Comparison of ENCODE assay signal across 11 cellular contexts in genomic region chr11:12175694-12176241, GRCh38.
A peak's percentile ranks its signal among the peaks of the same experiment; 100 is the strongest.
DNase-seq lines count a peak whose midpoint lies in the region; ATAC-seq, FAIRE-seq and TF ChIP-seq lines count a peak whose summit lies in the region.
"Had no signal": no experiment of that assay in that cellular context is flagged by ENCODE, and none has a peak within 500 bp of the region (broad histone marks: within the 10 kb centered on the region; RNA-seq: fewer than 3 reads in every experiment).

No MANE protein-coding gene starts in this region.

- H4K91ac ChIP-seq in IMR-90 (ENCODE audit: insufficient read depth, low read depth, low read length): peak overlapping the region; percentile 99

- H2BK120ac ChIP-seq in IMR-90 (ENCODE audit: low read depth, low read length): peak overlapping the region; percentile 100

- intact Hi-C loops in IMR-90 (cut with micrococcal nuclease): no loop called here

- H3K79me1 ChIP-seq in IMR-90 (ENCODE audit: low read depth in 1 of 2, low read length in 2 of 2): peaks cover 22 to 73% of the 10 kb centered on the region in 2 experiments

- CTCF ChIA-PET in IMR-90 (lab: Yijun Ruan, JAX): interaction anchor here (1.5 kb wide), 1 partner anchor 12 kb away, joined by 4 read pairs; no protein-coding TSS in a partner anchor

- TF ChIP-seq CTCF in IMR-90 (conservative IDR thresholded peaks at IDR 0.05; ENCODE audit: low read depth, low read length): no peak
- TF ChIP-seq CTCF in astrocyte (IDR thresholded peaks at IDR 0.05; ENCODE audit: insufficient read depth, low read depth, low read length): no peak
- no peak for TF ChIP-seq CTCF in BE2C (IDR thresholded peaks at IDR 0.05; ENCODE audit: low read depth, low read length)
- TF ChIP-seq CTCF in GM13976 (IDR thresholded peaks at IDR 0.05; ENCODE audit: borderline replicate concordance, control extremely low read depth, extremely low read depth, insufficient read depth, missing control alignments): no peak

- H4K20me1 ChIP-seq in IMR-90 (ENCODE audit: insufficient read depth, low read length) (no peaks in the 10 kb centered on the region), astrocyte (ENCODE audit: insufficient read depth, low read length) (no peaks in the 10 kb centered on the region)

- H3K4me1 ChIP-seq in IMR-90 (ENCODE audit: control insufficient read depth, insufficient read depth, low read length): peaks cover 34% of the 10 kb centered on the region
- peaks cover 66% of the 10 kb centered on the region for H3K4me1 ChIP-seq in astrocyte (ENCODE audit: insufficient read depth, low read length)
- no peaks in the 10 kb centered on the region for H3K4me1 ChIP-seq in BE2C

- H3K23ac ChIP-seq in IMR-90 (ENCODE audit: low read depth, low read length): peak overlapping the region; percentile 99

- no peaks in the 10 kb centered on the region for H3K27me3 Mint-ChIP-seq in astrocyte (ENCODE audit: low read depth, unreplicated experiment)
- no peaks in the 10 kb centered on the region for H3K27me3 Mint-ChIP-seq in naive thymus-derived CD8-positive, alpha-beta T cell

- peak overlapping the region; percentile 100 for H2AK5ac ChIP-seq in IMR-90 (ENCODE audit: low read depth, low read length)

- peak overlapping the region; percentile 99 for H2BK15ac ChIP-seq in IMR-90 (ENCODE audit: low read depth, low read length)

- H2AFZ ChIP-seq in IMR-90 (replicated peaks; ENCODE audit: low read length, poor library complexity): no peak overlapping the region
- H2AFZ ChIP-seq in astrocyte (ENCODE audit: low read depth, low read length): no peak overlapping the region

- H3K4me3 ChIP-seq in IMR-90 (ENCODE audit: insufficient read depth, low read depth, low read length) (no peak overlapping the region), astrocyte (ENCODE audit: insufficient read depth, low read depth, low read length) (no peak overlapping the region), BE2C (ENCODE audit: low read depth, low read length) (no peak overlapping the region)

- TF ChIP-seq POLR2A in IMR-90 (IDR thresholded peaks at IDR 0.05; ENCODE audit: low read depth, low read length): peak; percentile 75; the same call in 1 of the 2 replicates

- H3K4me2 ChIP-seq in IMR-90 (ENCODE audit: low read depth, low read length) (peak overlapping the region; percentile 14; the same call in 1 of the 2 replicates), astrocyte (ENCODE audit: low read length) (peak overlapping the region; percentile 59)

- peak overlapping the region; percentile 99 for H3K14ac ChIP-seq in IMR-90 (replicated peaks; ENCODE audit: low read depth, low read length)

- dilution Hi-C loops in IMR-90 (cut with HindIII; ENCODE audit: low sequenced_read_pairs, unreplicated experiment): no loop called here

- H3K27ac ChIP-seq in IMR-90 (ENCODE audit: insufficient read depth, low read length): peak overlapping the region; percentile 98
- peak overlapping the region; percentile 99 for H3K27ac ChIP-seq in astrocyte (ENCODE audit: low read depth, low read length)

- H2BK5ac ChIP-seq in IMR-90 (ENCODE audit: low read depth, low read length, poor library complexity, severe bottlenecking): peak overlapping the region; percentile 99

- H3K9me3 ChIP-seq in IMR-90 (ENCODE audit: control insufficient read depth, insufficient read depth, low read length): peaks cover 3% of the 10 kb centered on the region
- no peaks in the 10 kb centered on the region for H3K9me3 ChIP-seq in astrocyte (ENCODE audit: insufficient read depth, low read depth, low read length)
- H3K9me3 ChIP-seq in BE2C: no peaks in the 10 kb centered on the region

- in situ Hi-C loops in IMR-90 (cut with MboI; ENCODE audit: low sequenced_read_pairs) (no loop called here), GM13976 (cut with MboI; ENCODE audit: low sequenced_read_pairs, unreplicated experiment) (no loop called here)

- BruUV-seq in IMR-90 (replicated peaks; lab: Mats Ljungman, UMichigan): no TSS peak

- H3K9ac ChIP-seq in IMR-90 (ENCODE audit: low read depth, low read length) (peak overlapping the region; percentile 59), astrocyte (ENCODE audit: low read length) (peak overlapping the region; percentile 85)

- peak overlapping the region; percentile 93 for H4K5ac ChIP-seq in IMR-90 (ENCODE audit: low read depth, low read length)

- peak overlapping the region; percentile 95 for H3K18ac ChIP-seq in IMR-90 (ENCODE audit: low read depth, low read length)

- no peaks in the 10 kb centered on the region for H3K27me3 ChIP-seq in IMR-90 (ENCODE audit: control insufficient read depth, insufficient read depth, low read length)
- H3K27me3 ChIP-seq in astrocyte (ENCODE audit: insufficient read depth, low read length): no peaks in the 10 kb centered on the region
- no peaks in the 10 kb centered on the region for H3K27me3 ChIP-seq in BE2C

- DNase-seq in EH (ENCODE audit: low read depth): peak; percentile 94
- peak; percentile 97 for DNase-seq in IMR-90
- DNase-seq in astrocyte (ENCODE audit: low read depth): peak; percentile 97
- DNase-seq in naive thymus-derived CD8-positive, alpha-beta T cell: no peak
- DNase-seq in BE2C: no peak
- no peak for DNase-seq in NCI-H2171 treated with DMSO at 0.1 percent for 48 hours (lab: John Stamatoyannopoulos, UW)
- no peak for DNase-seq in GM13976 (ENCODE audit: low spot score)
- DNase-seq in pons (ENCODE audit: low spot score): no peak
- DNase-seq: amygdala, naive B cell, NCI-H69 had no signal

- H3K79me2 ChIP-seq in astrocyte (ENCODE audit: insufficient read depth, low read length): peaks cover 82% of the 10 kb centered on the region

- peak overlapping the region; percentile 100 for H2BK20ac ChIP-seq in IMR-90 (ENCODE audit: low read depth, low read length)

- H2AK9ac ChIP-seq in IMR-90 (replicated peaks; ENCODE audit: low read depth, low read length, poor library complexity): peak overlapping the region; percentile 84

- H3K36me3 ChIP-seq in IMR-90 (ENCODE audit: control insufficient read depth, insufficient read depth, low read length): peaks cover 5% of the 10 kb centered on the region
- peaks cover 32% of the 10 kb centered on the region for H3K36me3 ChIP-seq in astrocyte (ENCODE audit: insufficient read depth, low read length)
- no peaks in the 10 kb centered on the region for H3K36me3 ChIP-seq in BE2C

- H4K8ac ChIP-seq in IMR-90 (ENCODE audit: low read depth in 2 of 2, low read length in 2 of 2): peak overlapping the region; percentile 95 to 98

- TF ChIP-seq RAD21 in IMR-90 (IDR thresholded peaks at IDR 0.05; ENCODE audit: low read length): no peak; the same call in 1 of the 2 replicates

- H3K4me1 Mint-ChIP-seq in astrocyte (ENCODE audit: low read depth, unreplicated experiment): peaks cover 67% of the 10 kb centered on the region
- peaks cover 16 to 34% (median 25%) of the 10 kb centered on the region in 4 donors for H3K4me1 Mint-ChIP-seq in naive thymus-derived CD8-positive, alpha-beta T cell
- H3K4me1 Mint-ChIP-seq: naive B cell had no signal

- peak overlapping the region; percentile 24 for H3K4me3 Mint-ChIP-seq in astrocyte (ENCODE audit: unreplicated experiment)
- no peak overlapping the region for H3K4me3 Mint-ChIP-seq in naive thymus-derived CD8-positive, alpha-beta T cell
- H3K4me3 Mint-ChIP-seq: naive B cell had no signal

- H3K27ac Mint-ChIP-seq in astrocyte (ENCODE audit: unreplicated experiment): peak overlapping the region; percentile 99
- H3K27ac Mint-ChIP-seq in naive thymus-derived CD8-positive, alpha-beta T cell: peak overlapping the region in 7 of 10 donors; percentile 22 to 80 (median 58)
- H3K27ac Mint-ChIP-seq: naive B cell had no signal

- peak overlapping the region; percentile 85 for H3K56ac ChIP-seq in IMR-90 (ENCODE audit: extremely low read depth, insufficient read depth, low read length)

- FAIRE-seq in astrocyte (lab: Jason Lieb, UNC): peak; percentile 96

- POLR2A ChIA-PET in IMR-90 (lab: Charles Lee; ENCODE audit: unreplicated experiment): no interaction called here
- POLR2A ChIA-PET in naive thymus-derived CD8-positive, alpha-beta T cell (lab: Charles Lee): no interaction called here

- H3K4ac ChIP-seq in IMR-90 (ENCODE audit: low read depth, low read length): peak overlapping the region; percentile 99

- no peaks in the 10 kb centered on the region for H3K9me3 Mint-ChIP-seq in astrocyte (ENCODE audit: unreplicated experiment)
- peaks cover 0 to 2% (median 0%) of the 10 kb centered on the region in 9 donors for H3K9me3 Mint-ChIP-seq in naive thymus-derived CD8-positive, alpha-beta T cell

- 64% methylated on average over 1 of the region's 4 CpGs; no CpG with 5 or more reads in 1 of the 2 experiments for WGBS in IMR-90 (ENCODE audit: extremely low coverage in 2 of 2, insufficient read length in 1 of 2), 2 experiments

- peaks cover 28% of the 10 kb centered on the region for H3K9me1 ChIP-seq in IMR-90 (ENCODE audit: insufficient read depth, low read length)

- ATAC-seq in IMR-90 (ENCODE audit: low read depth): peak; percentile 93
- peak in 1 of 2 donors; percentile 42 for ATAC-seq in naive thymus-derived CD8-positive, alpha-beta T cell

- H3K36me3 Mint-ChIP-seq in astrocyte (ENCODE audit: low read depth, unreplicated experiment): peaks cover 39% of the 10 kb centered on the region
- H3K36me3 Mint-ChIP-seq in naive thymus-derived CD8-positive, alpha-beta T cell: no peaks in the 10 kb centered on the region
- H3K36me3 Mint-ChIP-seq: naive B cell had no signal

TF ChIP-seq in IMR-90, 13 proteins besides CTCF, POLR2A, EP300 and RAD21:
- peak; percentile 36; the same call in 1 of the 2 replicates for TF ChIP-seq CEBPB (IDR thresholded peaks at IDR 0.05; ENCODE audit: low read depth, low read length)
- peak; percentile 17; the same call in 1 of the 2 replicates for TF ChIP-seq SMC3 (IDR thresholded peaks at IDR 0.05; ENCODE audit: low read depth, low read length)
- TF ChIP-seq MAFK (IDR thresholded peaks at IDR 0.05; ENCODE audit: low read depth, low read length): peak; percentile 37; the same call in 1 of the 2 replicates
- no peak for TF ChIP-seq RFX5 (IDR thresholded peaks at IDR 0.05; ENCODE audit: low read depth, low read length)
- TF ChIP-seq FOS (IDR thresholded peaks at IDR 0.05; ENCODE audit: low read depth, low read length): peak; percentile 91

Comparison
In these comparisons a context has a peak if more than half of its experiments do, and no peak if none do; other contexts are left out.
1. DNase-seq: peak in EH (single experiment), IMR-90 (single experiment) and astrocyte (single experiment); none in naive thymus-derived CD8-positive, alpha-beta T cell (0 of 10), BE2C (single experiment), NCI-H2171 treated with DMSO at 0.1 percent for 48 hours (single experiment), GM13976 (single experiment) and pons (single experiment).